Comparison of ENCODE assay signal across 8 cellular contexts in the genomic region with DNA sequence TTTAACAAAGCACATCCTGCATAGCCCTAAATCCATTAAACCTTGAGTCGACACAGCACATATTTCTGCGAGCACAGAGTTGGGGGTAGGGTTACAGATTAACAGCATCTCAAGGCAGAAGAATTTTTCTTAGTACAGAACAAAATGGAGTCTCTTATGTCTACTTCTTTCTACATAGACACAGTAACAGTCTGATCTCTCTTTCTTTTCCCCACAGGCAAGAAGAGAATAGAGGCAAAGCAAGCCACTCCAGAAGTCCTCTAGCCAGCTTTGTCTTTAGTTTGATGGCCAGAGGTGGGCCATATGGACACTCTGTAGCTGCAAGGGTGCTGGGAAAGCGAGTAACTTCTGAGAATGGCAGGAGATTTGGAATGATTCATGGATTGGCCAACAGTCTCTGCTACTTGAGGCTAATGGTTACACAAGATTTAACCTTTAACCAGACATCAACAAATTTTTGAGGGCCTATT. TPM values are rescaled to one million over a fixed set of nuclear protein-coding genes. Genes with fewer than 3 reads are reported as not detected.
DNase-seq lines count a peak whose midpoint lies in the region; FAIRE-seq and TF ChIP-seq lines count a peak whose summit lies in the region.
"Not testable (repeated sequence)": the region's sequence is repeated elsewhere in the genome, so short reads cannot be mapped to it uniquely, and the experiment has no call there.

No MANE protein-coding gene starts in this region.

- not testable (repeated sequence) for H2AK5ac ChIP-seq in trophoblast cell (ENCODE audit: low read length)

- not testable (repeated sequence) for H3K4me1 Mint-ChIP-seq in astrocyte (ENCODE audit: low read depth, unreplicated experiment)

- H2BK5ac ChIP-seq in trophoblast cell (ENCODE audit: low read depth, low read length, poor library complexity) = not testable (repeated sequence)

- H3K9ac ChIP-seq in HUES6 (ENCODE audit: low read length) = peak overlapping the region; percentile 10
- not testable (repeated sequence) for H3K9ac ChIP-seq in astrocyte (ENCODE audit: low read length); trophoblast cell (ENCODE audit: low read length)

- H3K27ac Mint-ChIP-seq in astrocyte (ENCODE audit: unreplicated experiment) = peak overlapping the region; percentile 7

- not testable (repeated sequence) for H2BK120ac ChIP-seq in trophoblast cell (ENCODE audit: insufficient read depth, low read length, poor library complexity)

- FAIRE-seq in astrocyte (lab: Jason Lieb, UNC) = not testable (repeated sequence)

- H4K12ac ChIP-seq in trophoblast cell (ENCODE audit: low read depth, low read length) = not testable (repeated sequence)

- not testable (repeated sequence) for H3K79me2 ChIP-seq in ACC112 (ENCODE audit: control insufficient read depth, insufficient read depth, low read length, unreplicated experiment); astrocyte (ENCODE audit: insufficient read depth, low read length); hepatocyte; trophoblast cell (ENCODE audit: control insufficient read depth, insufficient read depth, low read length, poor library complexity)

- not testable (repeated sequence) for H3K36me3 ChIP-seq in ACC112 (ENCODE audit: insufficient read depth, low read length); HUES6 (ENCODE audit: control insufficient read depth, insufficient read depth, low read length); astrocyte (ENCODE audit: insufficient read depth, low read length); hepatocyte (replicated peaks; ENCODE audit: insufficient read depth, low read depth); trophoblast cell (ENCODE audit: control insufficient read depth in 1 of 2, insufficient read depth in 2 of 2, low read length in 2 of 2)

- H3K36me3 Mint-ChIP-seq in astrocyte (ENCODE audit: low read depth, unreplicated experiment) = not testable (repeated sequence)

- DNase-seq in ELF-1 (ENCODE audit: low read depth, low spot score) (peak; percentile 19), NCI-H748 (lab: John Stamatoyannopoulos, UW; ENCODE audit: unreplicated experiment) (peak; percentile 22), astrocyte (ENCODE audit: low read depth) (peak; percentile 26), epithelial cell of proximal tubule (ENCODE audit: low read depth) (peak; percentile 33), hepatocyte (ENCODE audit: low spot score) (peak; percentile 7)
- DNase-seq in trophoblast cell = not testable (repeated sequence)

- H2AFZ ChIP-seq in ACC112 (ENCODE audit: low read length, unreplicated experiment); astrocyte (ENCODE audit: low read depth, low read length); hepatocyte; trophoblast cell (ENCODE audit: insufficient read depth, low read length, poor library complexity): not testable (repeated sequence)

- not testable (repeated sequence) for H4K91ac ChIP-seq in trophoblast cell (ENCODE audit: low read depth, low read length)

- not testable (repeated sequence) for H3K4me2 ChIP-seq in astrocyte (ENCODE audit: low read length); hepatocyte; trophoblast cell (ENCODE audit: low read length)

- not testable (repeated sequence) for H3K23ac ChIP-seq in trophoblast cell (ENCODE audit: low read length)

- H3K4ac ChIP-seq in trophoblast cell (ENCODE audit: low read depth, low read length) = not testable (repeated sequence)

- not testable (repeated sequence) for H3K4me3 ChIP-seq in ACC112 (ENCODE audit: low read depth, low read length); HUES6 (ENCODE audit: low read depth, low read length); astrocyte (ENCODE audit: insufficient read depth, low read depth, low read length); epithelial cell of proximal tubule (ENCODE audit: low read depth, low read length); hepatocyte; trophoblast cell (ENCODE audit: low read depth, low read length)

- not testable (repeated sequence) for H2BK12ac ChIP-seq in trophoblast cell (ENCODE audit: low read length)

- H3K79me1 ChIP-seq in trophoblast cell (ENCODE audit: low read length) = not testable (repeated sequence)

- H3K27me3 Mint-ChIP-seq in astrocyte (ENCODE audit: low read depth, unreplicated experiment) = not testable (repeated sequence)

- H3K27ac ChIP-seq in ACC112 (ENCODE audit: low read depth, low read length) (0 out of 2 replicates have a peak overlapping the region, but pooled peaks have one; percentile 17), HUES6 (ENCODE audit: low read depth, low read length) (peak overlapping the region; percentile 48; the same call in 1 of the 2 replicates), trophoblast cell (ENCODE audit: low read depth, low read length) (peak overlapping the region; percentile 23)
- H3K27ac ChIP-seq in astrocyte (ENCODE audit: low read depth, low read length); hepatocyte: not testable (repeated sequence)

- not testable (repeated sequence) for H4K8ac ChIP-seq in trophoblast cell (ENCODE audit: low read depth, low read length)

- not testable (repeated sequence) for H3K4me1 ChIP-seq in ACC112 (ENCODE audit: control insufficient read depth, insufficient read depth, low read length, unreplicated experiment); astrocyte (ENCODE audit: insufficient read depth, low read length); hepatocyte (ENCODE audit: insufficient read depth); trophoblast cell (ENCODE audit: control insufficient read depth in 1 of 2, insufficient read depth in 2 of 2, low read length in 2 of 2)
- peaks cover 12% of the 10 kb centered on the region for H3K4me1 ChIP-seq in HUES6 (ENCODE audit: control insufficient read depth, insufficient read depth, low read length)

- H3K9me3 Mint-ChIP-seq in astrocyte (ENCODE audit: unreplicated experiment) = not testable (repeated sequence)

- not testable (repeated sequence) for H3K9me3 ChIP-seq in HUES6 (ENCODE audit: control insufficient read depth, insufficient read depth, low read depth, low read length); astrocyte (ENCODE audit: insufficient read depth, low read depth, low read length); hepatocyte (ENCODE audit: low read depth); trophoblast cell (ENCODE audit: insufficient read depth, low read depth, low read length)

- not testable (repeated sequence) for H3K9me2 ChIP-seq in hepatocyte (replicated peaks; ENCODE audit: insufficient read depth)

- H3K18ac ChIP-seq in trophoblast cell (ENCODE audit: low read length) = not testable (repeated sequence)

- not testable (repeated sequence) for TF ChIP-seq CTCF in astrocyte (IDR thresholded peaks at IDR 0.05; ENCODE audit: insufficient read depth, low read depth, low read length); epithelial cell of proximal tubule (conservative IDR thresholded peaks at IDR 0.05; ENCODE audit: low read depth, low read length); hepatocyte (IDR thresholded peaks at IDR 0.05; ENCODE audit: poor library complexity)

- H3K4me3 Mint-ChIP-seq in astrocyte (ENCODE audit: unreplicated experiment) = not testable (repeated sequence)

- not testable (repeated sequence) for H3K27me3 ChIP-seq in ACC112 (ENCODE audit: insufficient read depth, low read length); HUES6 (ENCODE audit: control insufficient read depth, insufficient read depth, low read length); astrocyte (ENCODE audit: insufficient read depth, low read length); hepatocyte; trophoblast cell (ENCODE audit: insufficient read depth, low read length)

- H4K20me1 ChIP-seq in astrocyte (ENCODE audit: insufficient read depth, low read length); hepatocyte (ENCODE audit: insufficient read depth, poor library complexity, severe bottlenecking): not testable (repeated sequence)

- WGBS in hepatocyte (ENCODE audit: low lambda C conversion rate, missing lambda C conversion rate) = 52% methylated on average over 3 of the region's 3 CpGs
- no CpG with 5 or more reads among the region's 3 CpGs for WGBS in trophoblast cell (ENCODE audit: extremely low coverage, insufficient coverage, insufficient read length)

- H3K14ac ChIP-seq in trophoblast cell (ENCODE audit: low read length) = not testable (repeated sequence)

RNA-seq across cellular contexts. Expression of a gene that starts 41.4 kb away (rescaled TPM):
- total RNA-seq in astrocyte (30.5 and 36.3 TPM in 2 replicates), epithelial cell of proximal tubule (30.8 and 35.8 TPM in 2 replicates), hepatocyte (21.4 and 23.9 TPM in 2 replicates)
- polyA plus RNA-seq in hepatocyte = 39.4 and 40.2 TPM in 2 replicates
- polyA plus RNA-seq in trophoblast cell (2013) = 32.1 TPM in 2 replicates
